In the genomic region with DNA sequence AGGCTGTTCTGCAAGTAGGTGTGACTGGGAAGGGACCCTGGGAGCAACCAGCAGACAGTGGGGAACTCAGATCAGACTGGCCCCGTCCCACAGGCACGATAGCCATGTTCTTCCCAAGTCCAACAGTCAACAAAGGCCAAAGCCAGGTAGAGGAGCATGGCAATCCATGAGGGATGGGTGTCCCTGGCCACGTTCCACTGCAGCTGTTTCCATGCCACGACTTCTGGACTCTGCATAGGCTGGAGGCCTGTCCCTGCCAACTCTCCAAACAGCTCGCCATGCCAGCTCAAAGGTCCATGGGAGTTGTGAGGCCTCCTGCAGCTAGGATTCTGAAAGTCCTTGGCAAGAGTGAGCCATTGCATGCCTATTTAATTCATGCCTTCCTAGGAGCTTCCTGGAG, we compare ENCODE assay signal across 19 cellular contexts.
DNase-seq lines count a peak whose midpoint lies in the region; ATAC-seq, FAIRE-seq and TF ChIP-seq lines count a peak whose summit lies in the region.
"Had no signal": no experiment of that assay in that cellular context is flagged by ENCODE, and none has a peak within 500 bp of the region (broad histone marks: within the 10 kb centered on the region; RNA-seq: fewer than 3 reads in every experiment).

No MANE protein-coding gene starts in this region.

- no peak overlapping the region for H2BK15ac ChIP-seq in neuronal stem cell (ENCODE audit: low read length)

- H2AFZ ChIP-seq in neuronal stem cell (ENCODE audit: low read length): peak overlapping the region; percentile 23

- POLR2A ChIA-PET in naive thymus-derived CD8-positive, alpha-beta T cell (lab: Charles Lee): no interaction called here

- H4K8ac ChIP-seq in neuronal stem cell (ENCODE audit: low read depth, low read length): no peak overlapping the region

- H3K36me3 ChIP-seq in bronchial epithelial cell (ENCODE audit: control insufficient read depth, insufficient read depth, low read length) (no peaks in the 10 kb centered on the region), neuronal stem cell (replicated peaks in 1 of 2; ENCODE audit: control insufficient read depth in 2 of 2, insufficient read depth in 2 of 2, low read length in 2 of 2) (no peaks in the 10 kb centered on the region), endodermal cell (ENCODE audit: control insufficient read depth, insufficient read depth, low read length) (no peaks in the 10 kb centered on the region)
- H3K36me3 ChIP-seq: HAP-1 had no signal

- no peak overlapping the region for H3K4me2 ChIP-seq in neuronal stem cell (ENCODE audit: insufficient read depth, low read length, poor library complexity, severe bottlenecking)

- H3K18ac ChIP-seq in neuronal stem cell (ENCODE audit: low read length): peak overlapping the region; percentile 15

- no peak overlapping the region for H3K14ac ChIP-seq in neuronal stem cell (ENCODE audit: low read length)

- H3K9me3 ChIP-seq in neuronal stem cell (replicated peaks in 1 of 2; ENCODE audit: control insufficient read depth in 2 of 2, insufficient read depth in 1 of 2, low read depth in 1 of 2, low read length in 2 of 2): peaks cover 0 to 4% of the 10 kb centered on the region in 2 donors
- H3K9me3 ChIP-seq in endodermal cell (ENCODE audit: control insufficient read depth, low read length): no peaks in the 10 kb centered on the region
- H3K9me3 ChIP-seq: HAP-1 had no signal

- WGBS in neuronal stem cell (ENCODE audit: extremely low coverage in 2 of 2, insufficient read length in 2 of 2, insufficient replicate concordance in 1 of 2), 2 donors: no CpG with 5 or more reads among the region's 5 CpGs
- WGBS in endodermal cell (ENCODE audit: insufficient coverage in 1 of 2, insufficient read length in 1 of 2), 2 experiments: 84 to 90% methylated on average over 5 of the region's 5 CpGs

- no peak overlapping the region for H2BK12ac ChIP-seq in neuronal stem cell (ENCODE audit: low read length)

- H3K4ac ChIP-seq in neuronal stem cell (ENCODE audit: low read length): no peak overlapping the region

- peak overlapping the region; percentile 35 for H2BK5ac ChIP-seq in neuronal stem cell (ENCODE audit: low read length)

- H3K27me3 ChIP-seq in bronchial epithelial cell (ENCODE audit: control insufficient read depth, insufficient read depth, low read length) (no peaks in the 10 kb centered on the region), neuronal stem cell (ENCODE audit: control insufficient read depth in 3 of 3, insufficient read depth in 3 of 3, low read depth in 1 of 3, low read length in 3 of 3) (no peaks in the 10 kb centered on the region), endodermal cell (ENCODE audit: control insufficient read depth, insufficient read depth, low read length, poor library complexity, severe bottlenecking) (no peaks in the 10 kb centered on the region)

- H3K23ac ChIP-seq in neuronal stem cell (ENCODE audit: low read depth, low read length, poor library complexity): peak overlapping the region; percentile 56

- peak; percentile 62 for FAIRE-seq in bronchial epithelial cell (lab: Jason Lieb, UNC)
- FAIRE-seq: GM12891, GM18507, H54 had no signal

- no peaks in the 10 kb centered on the region for H3K79me1 ChIP-seq in neuronal stem cell (ENCODE audit: low read depth, low read length)

- no peak for DNase-seq in bronchial epithelial cell (ENCODE audit: low read depth)
- DNase-seq in chondrocyte (ENCODE audit: low spot score): peak; percentile 61
- no peak for DNase-seq in neuronal stem cell (ENCODE audit: low spot score)
- no peak for DNase-seq in endodermal cell
- no peak for DNase-seq in naive thymus-derived CD8-positive, alpha-beta T cell
- DNase-seq in activated CD8-positive, alpha-beta memory T cell treated with anti-CD3 and anti-CD28 coated beads for 24 hours: no peak
- DNase-seq: C1 segment of cervical spinal cord; Calu3; CD4-positive, alpha-beta memory T cell; COR-L47; DMS53; DMS79 treated with DMSO at 0.1 percent for 48 hours; GF-D8; GOT3; HFFc6 had no signal

- TF ChIP-seq CTCF in bronchial epithelial cell (IDR thresholded peaks at IDR 0.05; ENCODE audit: insufficient read depth, low read length, severe bottlenecking) (no peak), chondrocyte (IDR thresholded peaks at IDR 0.05) (no peak), endodermal cell (conservative IDR thresholded peaks at IDR 0.05) (no peak)

- no peak for ATAC-seq in naive thymus-derived CD8-positive, alpha-beta T cell

- peaks cover 2% of the 10 kb centered on the region for H3K27me3 Mint-ChIP-seq in chondrocyte (ENCODE audit: low read depth)
- no peaks in the 10 kb centered on the region for H3K27me3 Mint-ChIP-seq in endodermal cell (ENCODE audit: insufficient read depth)
- no peaks in the 10 kb centered on the region for H3K27me3 Mint-ChIP-seq in naive thymus-derived CD8-positive, alpha-beta T cell
- H3K27me3 Mint-ChIP-seq: CD4-positive, alpha-beta memory T cell had no signal

- H2BK120ac ChIP-seq in neuronal stem cell (ENCODE audit: low read depth, low read length): no peak overlapping the region

- H3K4me3 Mint-ChIP-seq in chondrocyte (ENCODE audit: unreplicated experiment): no peak overlapping the region
- H3K4me3 Mint-ChIP-seq in endodermal cell: no peak overlapping the region
- no peak overlapping the region for H3K4me3 Mint-ChIP-seq in naive thymus-derived CD8-positive, alpha-beta T cell
- H3K4me3 Mint-ChIP-seq: CD4-positive, alpha-beta memory T cell; HFFc6 had no signal

- H3K27ac Mint-ChIP-seq in chondrocyte (ENCODE audit: unreplicated experiment) (no peak overlapping the region), endodermal cell (no peak overlapping the region)
- H3K27ac Mint-ChIP-seq in naive thymus-derived CD8-positive, alpha-beta T cell: no peak overlapping the region
- H3K27ac Mint-ChIP-seq: CD4-positive, alpha-beta memory T cell; HFFc6 had no signal

- H3K4me1 ChIP-seq in neuronal stem cell (ENCODE audit: control insufficient read depth in 2 of 2, insufficient read depth in 1 of 2, low read depth in 1 of 2, low read length in 2 of 2) (no peaks in the 10 kb centered on the region), endodermal cell (ENCODE audit: control insufficient read depth, insufficient read depth, low read length) (no peaks in the 10 kb centered on the region)
- H3K4me1 ChIP-seq: HAP-1 had no signal

- no peaks in the 10 kb centered on the region for H3K4me1 Mint-ChIP-seq in chondrocyte (ENCODE audit: low read depth)
- no peaks in the 10 kb centered on the region for H3K4me1 Mint-ChIP-seq in endodermal cell
- H3K4me1 Mint-ChIP-seq in naive thymus-derived CD8-positive, alpha-beta T cell: no peaks in the 10 kb centered on the region
- H3K4me1 Mint-ChIP-seq: CD4-positive, alpha-beta memory T cell had no signal

- H3K9me3 Mint-ChIP-seq in chondrocyte (ENCODE audit: low read depth) (no peaks in the 10 kb centered on the region), endodermal cell (no peaks in the 10 kb centered on the region)
- peaks cover 5 to 47% (median 23%) of the 10 kb centered on the region in 9 donors for H3K9me3 Mint-ChIP-seq in naive thymus-derived CD8-positive, alpha-beta T cell

- no peak overlapping the region for H3K27ac ChIP-seq in neuronal stem cell (replicated peaks; ENCODE audit: low read length)
- no peak overlapping the region for H3K27ac ChIP-seq in endodermal cell (ENCODE audit: low read depth, low read length)

- H3K9ac ChIP-seq in neuronal stem cell (ENCODE audit: low read depth, low read length, poor library complexity) (no peak overlapping the region), endodermal cell (ENCODE audit: extremely low read depth, low read length, poor library complexity, severe bottlenecking) (no peak overlapping the region)

- peak overlapping the region; percentile 27 for H2AK5ac ChIP-seq in neuronal stem cell (ENCODE audit: low read depth, low read length)

- no peaks in the 10 kb centered on the region for H3K36me3 Mint-ChIP-seq in chondrocyte (ENCODE audit: low read depth)
- H3K36me3 Mint-ChIP-seq in endodermal cell (ENCODE audit: low read depth): no peaks in the 10 kb centered on the region
- peaks cover 0 to 8% (median 0%) of the 10 kb centered on the region in 3 donors for H3K36me3 Mint-ChIP-seq in naive thymus-derived CD8-positive, alpha-beta T cell
- H3K36me3 Mint-ChIP-seq: CD4-positive, alpha-beta memory T cell had no signal

- no peak overlapping the region for H4K91ac ChIP-seq in neuronal stem cell (ENCODE audit: low read depth, low read length, poor library complexity)

- no peak overlapping the region for H3K4me3 ChIP-seq in bronchial epithelial cell (ENCODE audit: low read depth, low read length)
- H3K4me3 ChIP-seq in neuronal stem cell (ENCODE audit: low read length in 2 of 2): no peak overlapping the region
- H3K4me3 ChIP-seq in endodermal cell (ENCODE audit: low read length): no peak overlapping the region
- H3K4me3 ChIP-seq: HAP-1 had no signal
